Comparison of ENCODE assay signal across 1 cellular context in genomic region chr4:41939016-41939623, GRCh38.
A peak's percentile ranks its signal among the peaks of the same experiment; 100 is the strongest.
TF ChIP-seq lines count a peak whose summit lies in the region.

No MANE protein-coding gene starts in this region.

TF ChIP-seq in HepG2, 621 proteins besides CTCF, POLR2A, EP300 and RAD21:
- no peak for TF ChIP-seq U2AF2 (IDR thresholded peaks at IDR 0.05; ENCODE audit: low read depth, low read length)
- TF ChIP-seq CEBPG (CRISPR knock-in tag; IDR thresholded peaks at IDR 0.05), result peak; percentile 81
- peak; percentile 96 for TF ChIP-seq CEBPB (IDR thresholded peaks at IDR 0.05; ENCODE audit: borderline replicate concordance, low read depth, low read length)
- TF ChIP-seq ATF1 (CRISPR knock-in tag; IDR thresholded peaks at IDR 0.05), result no peak
- no peak for TF ChIP-seq MIER3 (CRISPR knock-in tag; IDR thresholded peaks at IDR 0.05; ENCODE audit: borderline replicate concordance)
- TF ChIP-seq, protein P1, sequence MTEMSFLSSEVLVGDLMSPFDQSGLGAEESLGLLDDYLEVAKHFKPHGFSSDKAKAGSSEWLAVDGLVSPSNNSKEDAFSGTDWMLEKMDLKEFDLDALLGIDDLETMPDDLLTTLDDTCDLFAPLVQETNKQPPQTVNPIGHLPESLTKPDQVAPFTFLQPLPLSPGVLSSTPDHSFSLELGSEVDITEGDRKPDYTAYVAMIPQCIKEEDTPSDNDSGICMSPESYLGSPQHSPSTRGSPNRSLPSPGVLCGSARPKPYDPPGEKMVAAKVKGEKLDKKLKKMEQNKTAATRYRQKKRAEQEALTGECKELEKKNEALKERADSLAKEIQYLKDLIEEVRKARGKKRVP (CRISPR knock-in tag; IDR thresholded peaks at IDR 0.05), result peak in 1 of 2 experiments; percentile 66; a peak in 1 of 4 replicates
- 0 out of 2 replicates have a peak, but pooled peaks have one; percentile 9 for TF ChIP-seq SAP130 (CRISPR knock-in tag; IDR thresholded peaks at IDR 0.05; ENCODE audit: low read depth)
- TF ChIP-seq MAFK (conservative IDR thresholded peaks at IDR 0.05 in 1 of 2, IDR thresholded peaks at IDR 0.05 in 1 of 2; ENCODE audit: low read length in 2 of 2), result peak; percentile 86 to 88
- no peak for TF ChIP-seq SMARCC2 (IDR thresholded peaks at IDR 0.05)
- peak; percentile 81 for TF ChIP-seq MAFF (IDR thresholded peaks at IDR 0.05; ENCODE audit: low read depth, low read length)
- TF ChIP-seq, protein P2, sequence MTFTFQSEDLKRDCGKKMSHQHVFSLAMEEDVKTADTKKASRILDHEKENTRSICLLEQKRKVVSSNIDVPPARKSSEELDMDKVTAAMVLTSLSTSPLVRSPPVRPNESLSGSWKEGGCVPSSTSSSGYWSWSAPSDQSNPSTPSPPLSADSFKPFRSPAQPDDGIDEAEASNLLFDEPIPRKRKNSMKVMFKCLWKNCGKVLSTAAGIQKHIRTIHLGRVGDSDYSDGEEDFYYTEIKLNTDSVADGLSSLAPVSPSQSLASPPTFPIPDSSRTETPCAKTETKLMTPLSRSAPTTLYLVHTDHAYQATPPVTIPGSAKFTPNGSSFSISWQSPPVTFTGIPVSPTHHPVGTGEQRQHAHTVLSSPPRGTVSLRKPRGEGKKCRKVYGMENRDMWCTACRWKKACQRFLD (CRISPR knock-in tag; IDR thresholded peaks at IDR 0.05; ENCODE audit: borderline replicate concordance), result no peak
- TF ChIP-seq FOXK2 (IDR thresholded peaks at IDR 0.05), result no peak
- no peak for TF ChIP-seq ELF1 (CRISPR knock-in tag; IDR thresholded peaks at IDR 0.05)
- no peak for TF ChIP-seq AKNA (CRISPR knock-in tag; IDR thresholded peaks at IDR 0.05; ENCODE audit: borderline replicate concordance)
- no peak for TF ChIP-seq FUBP1 (CRISPR knock-in tag; IDR thresholded peaks at IDR 0.05; ENCODE audit: borderline replicate concordance)
- TF ChIP-seq ZNF432 (CRISPR knock-in tag; IDR thresholded peaks at IDR 0.05; ENCODE audit: borderline replicate concordance), result no peak
- TF ChIP-seq ATF7 (IDR thresholded peaks at IDR 0.05), result peak; percentile 38; the same call in 1 of the 2 replicates
- TF ChIP-seq ATF7 (CRISPR knock-in tag; IDR thresholded peaks at IDR 0.05), result no peak
- TF ChIP-seq MTA3 (CRISPR knock-in tag; IDR thresholded peaks at IDR 0.05), result no peak
- TF ChIP-seq HES4 (CRISPR knock-in tag; IDR thresholded peaks at IDR 0.05; ENCODE audit: borderline replicate concordance), result no peak
